6 cellular contexts compared by ENCODE assay signal in genomic region chr20:63538204-63539091, GRCh38. TPM values are rescaled to one million over a fixed set of nuclear protein-coding genes. Genes with fewer than 3 reads are reported as not detected.
DNase-seq lines count a peak whose midpoint lies in the region; ATAC-seq and TF ChIP-seq lines count a peak whose summit lies in the region.

No MANE protein-coding gene starts in this region.

- H3K4me1 Mint-ChIP-seq in activated CD8-positive, alpha-beta T cell treated with anti-CD3 and anti-CD28 coated beads for 36 hours (ENCODE audit: low read depth) = peaks cover 17% of the 10 kb centered on the region
- H3K4me1 Mint-ChIP-seq in memory B cell = peaks cover 16% of the 10 kb centered on the region

- H3K27me3 Mint-ChIP-seq in activated CD8-positive, alpha-beta T cell treated with anti-CD3 and anti-CD28 coated beads for 36 hours = no peaks in the 10 kb centered on the region
- H3K27me3 Mint-ChIP-seq in memory B cell = peaks cover 4% of the 10 kb centered on the region

- peak; percentile 40 for DNase-seq in activated CD4-positive, alpha-beta T cell treated with anti-CD3 and anti-CD28 coated beads for 4 hours
- DNase-seq in activated CD4-positive, alpha-beta T cell treated with anti-CD3 and anti-CD28 coated beads for 48 hours = no peak
- DNase-seq in activated CD8-positive, alpha-beta T cell treated with anti-CD3 and anti-CD28 coated beads for 36 hours = peak; percentile 61
- DNase-seq in memory B cell (ENCODE audit: low spot score in 2 of 2) (peak in 1 of 2 donors; percentile 62), GM03348 (ENCODE audit: low spot score) (no peak), inferior parietal cortex (ENCODE audit: extremely low spot score) (no peak)

- H3K36me3 Mint-ChIP-seq in activated CD8-positive, alpha-beta T cell treated with anti-CD3 and anti-CD28 coated beads for 36 hours (ENCODE audit: low read depth) = no peaks in the 10 kb centered on the region
- no peaks in the 10 kb centered on the region for H3K36me3 Mint-ChIP-seq in memory B cell

- peak; percentile 1 for ATAC-seq in activated CD8-positive, alpha-beta T cell treated with anti-CD3 and anti-CD28 coated beads for 36 hours
- peak; percentile 25 for ATAC-seq in memory B cell (ENCODE audit: low read depth)

- intact Hi-C loops in activated CD8-positive, alpha-beta T cell treated with anti-CD3 and anti-CD28 coated beads for 36 hours (cut with micrococcal nuclease) = no loop called here

- CTCF ChIA-PET in activated CD8-positive, alpha-beta T cell treated with anti-CD3 and anti-CD28 coated beads for 36 hours (lab: Charles Lee) = interaction anchor here (0.5 to 3.5 kb wide), 43 partner anchors 9 to 531 kb away, joined by 3 to 20 read pairs (median 5); partner anchors contain the start of genes ARFRP1, FNDC11, LIME1 and PPDPF

- peak; percentile 56 for TF ChIP-seq CTCF in activated CD8-positive, alpha-beta T cell treated with anti-CD3 and anti-CD28 coated beads for 36 hours (IDR thresholded peaks at IDR 0.05)

- H3K4me3 Mint-ChIP-seq in activated CD8-positive, alpha-beta T cell treated with anti-CD3 and anti-CD28 coated beads for 36 hours = peak overlapping the region; percentile 44
- H3K4me3 Mint-ChIP-seq in memory B cell = peak overlapping the region; percentile 86

- H3K9me3 Mint-ChIP-seq in activated CD8-positive, alpha-beta T cell treated with anti-CD3 and anti-CD28 coated beads for 36 hours = no peaks in the 10 kb centered on the region
- H3K9me3 Mint-ChIP-seq in memory B cell = no peaks in the 10 kb centered on the region

- peak overlapping the region; percentile 88 for H3K27ac Mint-ChIP-seq in activated CD8-positive, alpha-beta T cell treated with anti-CD3 and anti-CD28 coated beads for 36 hours
- H3K27ac Mint-ChIP-seq in memory B cell = peak overlapping the region; percentile 85

- POLR2A ChIA-PET in activated CD8-positive, alpha-beta T cell treated with anti-CD3 and anti-CD28 coated beads for 36 hours (lab: Charles Lee) = interaction anchor here (0.6 to 4.9 kb wide), 9 partner anchors 9 to 197 kb away, joined by 3 to 48 read pairs (median 3); no protein-coding TSS in a partner anchor

RNA-seq across cellular contexts. Expression of gene PTK6, which starts 1.3 kb away (rescaled TPM):
- under 1 TPM in 1 of 2 experiments, not detected in 1; 0.18 TPM for total RNA-seq in activated CD8-positive, alpha-beta T cell treated with anti-CD3 and anti-CD28 coated beads for 36 hours

RNA-seq across cellular contexts. Expression of gene SRMS, which starts 9.1 kb away (rescaled TPM):
- not detected for total RNA-seq in activated CD8-positive, alpha-beta T cell treated with anti-CD3 and anti-CD28 coated beads for 36 hours

RNA-seq across cellular contexts. Expression of gene FNDC11, which starts 15.5 kb away (rescaled TPM):
- total RNA-seq in activated CD8-positive, alpha-beta T cell treated with anti-CD3 and anti-CD28 coated beads for 36 hours = under 1 TPM; 0.23 to 0.27 TPM

RNA-seq across cellular contexts. Expression of gene PPDPF, which starts 17.9 kb away (rescaled TPM):
- 100 to 1,000 TPM; 193 to 226 TPM for total RNA-seq in activated CD8-positive, alpha-beta T cell treated with anti-CD3 and anti-CD28 coated beads for 36 hours

RNA-seq across cellular contexts. Expression of gene HELZ2, which starts 35.6 kb away (rescaled TPM):
- 10 to 100 TPM; 14.3 to 17.6 TPM for total RNA-seq in activated CD8-positive, alpha-beta T cell treated with anti-CD3 and anti-CD28 coated beads for 36 hours

Comparison
In these comparisons a context has a peak if more than half of its experiments do, and no peak if none do; other contexts are left out.
1. DNase-seq: peak in activated CD4-positive, alpha-beta T cell treated with anti-CD3 and anti-CD28 coated beads for 4 hours (2 of 2) and activated CD8-positive, alpha-beta T cell treated with anti-CD3 and anti-CD28 coated beads for 36 hours (single experiment); none in activated CD4-positive, alpha-beta T cell treated with anti-CD3 and anti-CD28 coated beads for 48 hours (single experiment), GM03348 (single experiment) and inferior parietal cortex (single experiment).